Comparison of ENCODE assay signal across 1 cellular context in the genomic region with DNA sequence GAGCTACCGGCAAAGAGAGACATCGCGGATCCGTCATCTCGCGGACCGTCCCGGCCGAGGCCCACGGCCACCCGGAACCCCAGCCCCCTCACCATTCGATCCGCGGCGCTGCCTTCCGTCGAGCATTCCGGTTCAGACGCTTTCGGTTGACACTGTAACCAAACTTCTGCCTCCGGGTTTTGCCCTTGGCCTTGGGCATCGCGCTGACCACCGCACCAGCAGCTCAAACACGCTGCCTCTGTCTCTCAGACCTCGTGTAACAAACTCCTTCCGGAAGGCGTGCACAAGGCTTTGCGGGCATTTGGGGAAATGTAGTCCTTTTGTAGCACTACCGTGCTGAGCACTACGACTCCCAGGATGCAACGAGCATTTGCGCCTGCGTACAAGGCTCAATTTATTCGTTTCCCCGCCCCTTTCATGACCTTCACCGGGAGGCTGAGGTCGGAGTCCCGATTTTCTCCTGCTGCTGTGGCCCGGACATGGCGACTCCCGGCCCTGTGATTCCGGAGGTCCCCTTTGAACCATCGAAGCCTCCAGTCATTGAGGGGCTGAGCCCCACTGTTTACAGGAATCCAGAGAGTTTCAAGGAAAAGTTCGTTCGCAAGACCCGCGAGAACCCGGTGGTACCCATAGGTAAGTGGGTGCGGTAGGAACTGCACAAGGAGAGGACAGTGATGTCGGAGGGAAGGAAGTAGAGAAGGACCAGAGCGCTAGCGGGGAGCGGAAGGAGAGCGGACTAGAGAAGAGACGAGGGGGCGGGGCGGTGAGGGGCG.
TF ChIP-seq lines count a peak whose summit lies in the region.

A gene with protein sequence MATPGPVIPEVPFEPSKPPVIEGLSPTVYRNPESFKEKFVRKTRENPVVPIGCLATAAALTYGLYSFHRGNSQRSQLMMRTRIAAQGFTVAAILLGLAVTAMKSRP (plus strand): TSS at position 411 of the 773 bp plus-strand sequence. CDS start 69 bp downstream, at position 480.
A gene with protein sequence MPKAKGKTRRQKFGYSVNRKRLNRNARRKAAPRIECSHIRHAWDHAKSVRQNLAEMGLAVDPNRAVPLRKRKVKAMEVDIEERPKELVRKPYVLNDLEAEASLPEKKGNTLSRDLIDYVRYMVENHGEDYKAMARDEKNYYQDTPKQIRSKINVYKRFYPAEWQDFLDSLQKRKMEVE (minus strand): TSS at position 258 of the 773 bp plus-strand sequence. CDS start 59 bp downstream, at position 199.

TF ChIP-seq in HepG2, 621 proteins besides CTCF, POLR2A, EP300 and RAD21 (continued from another document and continues in another):
- TF ChIP-seq PAXIP1 (CRISPR knock-in tag; conservative IDR thresholded peaks at IDR 0.05) (peak; percentile 52; the same call in 1 of the 2 replicates), PLRG1 (conservative IDR thresholded peaks at IDR 0.05) (no peak), ZNF460 (CRISPR knock-in tag; IDR thresholded peaks at IDR 0.05; ENCODE audit: borderline replicate concordance) (no peak), ZNF574 (CRISPR knock-in tag; IDR thresholded peaks at IDR 0.05) (peak; percentile 88), ZUFSP (CRISPR knock-in tag; IDR thresholded peaks at IDR 0.05; ENCODE audit: borderline replicate concordance) (no peak), CREM (IDR thresholded peaks at IDR 0.05) (peak; percentile 95), CREM (CRISPR knock-in tag; IDR thresholded peaks at IDR 0.05) (no peak), ZNF30 (CRISPR knock-in tag; IDR thresholded peaks at IDR 0.05) (peak; percentile 85; the same call in 1 of the 2 replicates), ASH2L (IDR thresholded peaks at IDR 0.05; ENCODE audit: insufficient read length, low read depth, low read length) (peak; percentile 98), MTA1 (CRISPR knock-in tag; IDR thresholded peaks at IDR 0.05; ENCODE audit: borderline replicate concordance) (no peak), KDM5A (IDR thresholded peaks at IDR 0.05; ENCODE audit: borderline replicate concordance, low read length) (peak; percentile 99), TAF1 (CRISPR knock-in tag; IDR thresholded peaks at IDR 0.05) (peak; percentile 81), ZNF354B (CRISPR knock-in tag; IDR thresholded peaks at IDR 0.05) (no peak), ZNF407 (CRISPR knock-in tag; IDR thresholded peaks at IDR 0.05; ENCODE audit: not compliant biosample characterization) (peak; percentile 50), KMT2B (CRISPR knock-in tag; IDR thresholded peaks at IDR 0.05) (peak; percentile 83), KLF13 (CRISPR knock-in tag; IDR thresholded peaks at IDR 0.05) (no peak), SALL2 (CRISPR knock-in tag; IDR thresholded peaks at IDR 0.05) (peak; percentile 67), RFX3 (CRISPR knock-in tag; IDR thresholded peaks at IDR 0.05) (no peak), ZNF33B (CRISPR knock-in tag; IDR thresholded peaks at IDR 0.05) (0 out of 2 replicates have a peak, but pooled peaks have one; percentile 41), ZNF446 (CRISPR knock-in tag; IDR thresholded peaks at IDR 0.05) (no peak), TSC22D2 (CRISPR knock-in tag; IDR thresholded peaks at IDR 0.05; ENCODE audit: borderline replicate concordance) (peak; percentile 67; the same call in 1 of the 2 replicates)
- TF ChIP-seq, protein P1, sequence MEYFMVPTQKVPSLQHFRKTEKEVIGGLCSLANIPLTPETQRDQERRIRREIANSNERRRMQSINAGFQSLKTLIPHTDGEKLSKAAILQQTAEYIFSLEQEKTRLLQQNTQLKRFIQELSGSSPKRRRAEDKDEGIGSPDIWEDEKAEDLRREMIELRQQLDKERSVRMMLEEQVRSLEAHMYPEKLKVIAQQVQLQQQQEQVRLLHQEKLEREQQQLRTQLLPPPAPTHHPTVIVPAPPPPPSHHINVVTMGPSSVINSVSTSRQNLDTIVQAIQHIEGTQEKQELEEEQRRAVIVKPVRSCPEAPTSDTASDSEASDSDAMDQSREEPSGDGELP (IDR thresholded peaks at IDR 0.05; ENCODE audit: borderline replicate concordance, low read depth): no peak
- TF ChIP-seq, protein P2, sequence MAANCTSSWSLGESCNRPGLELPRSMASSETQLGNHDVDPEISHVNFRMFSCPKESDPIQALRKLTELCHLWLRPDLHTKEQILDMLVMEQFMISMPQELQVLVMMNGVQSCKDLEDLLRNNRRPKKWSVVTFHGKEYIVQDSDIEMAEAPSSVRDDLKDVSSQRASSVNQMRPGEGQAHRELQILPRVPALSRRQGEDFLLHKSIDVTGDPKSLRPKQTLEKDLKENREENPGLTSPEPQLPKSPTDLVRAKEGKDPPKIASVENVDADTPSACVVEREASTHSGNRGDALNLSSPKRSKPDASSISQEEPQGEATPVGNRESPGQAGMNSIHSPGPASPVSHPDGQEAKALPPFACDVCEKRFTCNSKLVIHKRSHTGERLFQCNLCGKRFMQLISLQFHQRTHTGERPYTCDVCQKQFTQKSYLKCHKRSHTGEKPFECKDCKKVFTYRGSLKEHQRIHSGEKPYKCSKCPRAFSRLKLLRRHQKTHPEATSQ (CRISPR knock-in tag; IDR thresholded peaks at IDR 0.05; ENCODE audit: borderline replicate concordance): peak; percentile 49; the same call in 1 of the 2 replicates
- TF ChIP-seq, protein P3, sequence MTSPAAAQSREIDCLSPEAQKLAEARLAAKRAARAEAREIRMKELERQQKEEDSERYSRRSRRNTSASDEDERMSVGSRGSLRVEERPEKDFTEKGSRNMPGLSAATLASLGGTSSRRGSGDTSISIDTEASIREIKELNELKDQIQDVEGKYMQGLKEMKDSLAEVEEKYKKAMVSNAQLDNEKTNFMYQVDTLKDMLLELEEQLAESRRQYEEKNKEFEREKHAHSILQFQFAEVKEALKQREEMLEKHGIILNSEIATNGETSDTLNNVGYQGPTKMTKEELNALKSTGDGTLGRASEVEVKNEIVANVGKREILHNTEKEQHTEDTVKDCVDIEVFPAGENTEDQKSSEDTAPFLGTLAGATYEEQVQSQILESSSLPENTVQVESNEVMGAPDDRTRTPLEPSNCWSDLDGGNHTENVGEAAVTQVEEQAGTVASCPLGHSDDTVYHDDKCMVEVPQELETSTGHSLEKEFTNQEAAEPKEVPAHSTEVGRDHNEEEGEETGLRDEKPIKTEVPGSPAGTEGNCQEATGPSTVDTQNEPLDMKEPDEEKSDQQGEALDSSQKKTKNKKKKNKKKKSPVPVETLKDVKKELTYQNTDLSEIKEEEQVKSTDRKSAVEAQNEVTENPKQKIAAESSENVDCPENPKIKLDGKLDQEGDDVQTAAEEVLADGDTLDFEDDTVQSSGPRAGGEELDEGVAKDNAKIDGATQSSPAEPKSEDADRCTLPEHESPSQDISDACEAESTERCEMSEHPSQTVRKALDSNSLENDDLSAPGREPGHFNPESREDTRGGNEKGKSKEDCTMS (CRISPR knock-in tag; conservative IDR thresholded peaks at IDR 0.05): no peak
- TF ChIP-seq, protein P4, sequence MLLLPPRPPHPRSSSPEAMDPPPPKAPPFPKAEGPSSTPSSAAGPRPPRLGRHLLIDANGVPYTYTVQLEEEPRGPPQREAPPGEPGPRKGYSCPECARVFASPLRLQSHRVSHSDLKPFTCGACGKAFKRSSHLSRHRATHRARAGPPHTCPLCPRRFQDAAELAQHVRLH (CRISPR knock-in tag; IDR thresholded peaks at IDR 0.05; ENCODE audit: borderline replicate concordance, low read depth): peak; percentile 78; the same call in 1 of the 2 replicates
